Comparison of ENCODE assay signal across 24 cellular contexts in genomic region chr2:171056307-171056706, GRCh38.
A peak's percentile ranks its signal among the peaks of the same experiment; 100 is the strongest.
DNase-seq lines count a peak whose midpoint lies in the region; TF ChIP-seq lines count a peak whose summit lies in the region.
"Had no signal": no experiment of that assay in that cellular context is flagged by ENCODE, and none has a peak within 500 bp of the region (broad histone marks: within the 10 kb centered on the region; RNA-seq: fewer than 3 reads in every experiment).

No MANE protein-coding gene starts in this region.

- DNase-seq in GM04504 (ENCODE audit: low read depth) (peak; percentile 2), astrocyte of the cerebellum (ENCODE audit: low read depth) (peak; percentile 26), fibroblast of villous mesenchyme (ENCODE audit: low read depth) (peak; percentile 9), DMS79 treated with DMSO at 0.1 percent for 48 hours (lab: John Stamatoyannopoulos, UW) (no peak), COLO668 (lab: John Stamatoyannopoulos, UW; ENCODE audit: unreplicated experiment) (no peak), putamen (ENCODE audit: low spot score) (no peak)
- DNase-seq in CD8-positive, alpha-beta memory T cell: no peak
- DNase-seq: activated CD4-positive, alpha-beta T cell treated with anti-CD3 and anti-CD28 coated beads, Interleukin-2, amount 10 ng/mL, durations not matched to agents 7 days and 5 days; activated naive CD4-positive, alpha-beta T cell treated with anti-CD3 and anti-CD28 coated beads, Interleukin-2, amount 50 U/mL, for 16 hours; DND-41; effector CD4-positive, alpha-beta T cell; kidney glomerular epithelial cell; MG63; NCI-H2081; NCI-H345; NCI-H774; sigmoid colon; thyroid gland had no signal

- no peaks in the 10 kb centered on the region for H3K9me3 Mint-ChIP-seq in CD8-positive, alpha-beta memory T cell
- H3K9me3 Mint-ChIP-seq: stimulated activated naive CD8-positive, alpha-beta T cell treated with anti-CD3 and anti-CD28 coated beads, Interleukin-15, Interleukin-2, amounts not matched to agents 100 ng/mL and 50 ng/mL, for 24 hours had no signal

- POLR2A ChIA-PET in CD8-positive, alpha-beta memory T cell (lab: Charles Lee): interaction anchor here (0.6 kb wide), 1 partner anchor 836 kb away, joined by 3 read pairs; no protein-coding TSS in a partner anchor

- CTCF ChIA-PET in CD8-positive, alpha-beta memory T cell (lab: Charles Lee): no interaction called here

- no peaks in the 10 kb centered on the region for H3K9me3 ChIP-seq in CD8-positive, alpha-beta memory T cell (ENCODE audit: low read length)
- H3K9me3 ChIP-seq: ascending aorta, MG63, sigmoid colon, thyroid gland had no signal

- TF ChIP-seq CTCF in astrocyte of the cerebellum (IDR thresholded peaks at IDR 0.05; ENCODE audit: low read depth, low read length, missing control alignments) (no peak), fibroblast of villous mesenchyme (IDR thresholded peaks at IDR 0.05; ENCODE audit: insufficient read depth, low read depth, low read length) (no peak)

- no peak overlapping the region for H3K27ac ChIP-seq in CD8-positive, alpha-beta memory T cell (ENCODE audit: low read depth, low read length)
- H3K27ac ChIP-seq: ascending aorta, epithelial cell of prostate, sigmoid colon, thyroid gland had no signal

- H3K4me1 Mint-ChIP-seq in CD8-positive, alpha-beta memory T cell: peaks cover 1 to 25% (median 11%) of the 10 kb centered on the region in 3 donors
- H3K4me1 Mint-ChIP-seq: activated CD4-positive, alpha-beta T cell treated with anti-CD3 and anti-CD28 coated beads, Interleukin-2, amount 10 ng/mL, durations not matched to agents 7 days and 5 days; B cell; neural crest cell had no signal

- in situ Hi-C loops in astrocyte of the cerebellum (cut with HindIII; ENCODE audit: low sequenced_read_pairs): no loop called here

- H3K4me1 ChIP-seq in CD8-positive, alpha-beta memory T cell (ENCODE audit: insufficient read depth, low read length): no peaks in the 10 kb centered on the region
- H3K4me1 ChIP-seq: ascending aorta, thyroid gland had no signal

- no peaks in the 10 kb centered on the region for H3K27me3 ChIP-seq in CD8-positive, alpha-beta memory T cell (ENCODE audit: insufficient read depth, low read length, poor library complexity, severe bottlenecking)
- H3K27me3 ChIP-seq: ascending aorta, MG63, sigmoid colon, thyroid gland had no signal

- H3K4me3 Mint-ChIP-seq in CD8-positive, alpha-beta memory T cell: no peak overlapping the region
- H3K4me3 Mint-ChIP-seq: activated CD4-positive, alpha-beta T cell treated with anti-CD3 and anti-CD28 coated beads, Interleukin-2, amount 10 ng/mL, durations not matched to agents 7 days and 5 days; B cell; neural crest cell; stimulated activated naive CD8-positive, alpha-beta T cell treated with anti-CD3 and anti-CD28 coated beads, Interleukin-15, Interleukin-2, amounts not matched to agents 100 ng/mL and 50 ng/mL, for 24 hours had no signal

- peak overlapping the region in 1 of 8 donors; percentile 14 for H3K27ac Mint-ChIP-seq in CD8-positive, alpha-beta memory T cell
- H3K27ac Mint-ChIP-seq: activated CD4-positive, alpha-beta T cell treated with anti-CD3 and anti-CD28 coated beads, Interleukin-2, amount 10 ng/mL, durations not matched to agents 7 days and 5 days; B cell; stimulated activated naive CD8-positive, alpha-beta T cell treated with anti-CD3 and anti-CD28 coated beads, Interleukin-15, Interleukin-2, amounts not matched to agents 100 ng/mL and 50 ng/mL, for 24 hours had no signal

- peaks cover 10 to 74% (median 14%) of the 10 kb centered on the region in 3 donors for H3K36me3 Mint-ChIP-seq in CD8-positive, alpha-beta memory T cell

- peaks cover 15% of the 10 kb centered on the region for H3K36me3 ChIP-seq in CD8-positive, alpha-beta memory T cell (ENCODE audit: insufficient read depth, low read length)

- H3K27me3 Mint-ChIP-seq in CD8-positive, alpha-beta memory T cell: no peaks in the 10 kb centered on the region
- H3K27me3 Mint-ChIP-seq: activated CD4-positive, alpha-beta T cell treated with anti-CD3 and anti-CD28 coated beads, Interleukin-2, amount 10 ng/mL, durations not matched to agents 7 days and 5 days; B cell; stimulated activated naive CD8-positive, alpha-beta T cell treated with anti-CD3 and anti-CD28 coated beads, Interleukin-15, Interleukin-2, amounts not matched to agents 100 ng/mL and 50 ng/mL, for 24 hours had no signal

- H3K4me3 ChIP-seq in astrocyte of the cerebellum (ENCODE audit: low read depth, low read length) (no peak overlapping the region), fibroblast of villous mesenchyme (ENCODE audit: low read depth, low read length) (no peak overlapping the region)
- H3K4me3 ChIP-seq in CD8-positive, alpha-beta memory T cell (ENCODE audit: low read length): no peak overlapping the region
- H3K4me3 ChIP-seq: ascending aorta, lung, MG63, sigmoid colon, thyroid gland had no signal

Comparison
In these comparisons a context has a peak if more than half of its experiments do, and no peak if none do; other contexts are left out.
1. DNase-seq: peak in GM04504 (single experiment), astrocyte of the cerebellum (single experiment) and fibroblast of villous mesenchyme (single experiment); none in DMS79 treated with DMSO at 0.1 percent for 48 hours (single experiment), COLO668 (single experiment), putamen (single experiment) and CD8-positive, alpha-beta memory T cell (0 of 5).